Comparison of ENCODE assay signal across 32 cellular contexts in the genomic region with DNA sequence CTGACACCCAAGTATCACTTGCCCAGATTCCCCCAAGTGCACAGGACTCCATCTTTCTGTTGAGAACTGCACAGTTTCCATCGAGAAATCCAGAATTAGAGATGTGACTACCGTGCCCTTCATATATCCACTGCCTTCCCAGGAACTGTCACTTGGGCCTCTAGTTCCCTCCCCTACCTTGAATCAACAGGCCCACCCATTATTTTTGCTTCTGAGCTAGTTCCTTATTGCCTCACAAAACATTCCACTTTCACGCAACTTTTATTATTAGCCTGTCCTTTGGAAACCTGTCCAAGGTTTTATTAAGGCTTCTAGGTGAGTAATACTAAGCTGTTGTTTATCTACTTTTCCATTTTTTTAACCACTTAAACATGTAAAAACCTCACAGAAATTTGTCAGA.
"Had no signal": no experiment of that assay in that cellular context is flagged by ENCODE, and none has a peak within 500 bp of the region (broad histone marks: within the 10 kb centered on the region; RNA-seq: fewer than 3 reads in every experiment).

No MANE protein-coding gene starts in this region.

- H3K27me3 ChIP-seq: left lung, neural progenitor cell, ovary, stomach, testis, thyroid gland, transverse colon, upper lobe of left lung, vagina had no signal

- H3K9me3 ChIP-seq: heart left ventricle, left lung, lower lobe of right lung, neutrophil, ovary, prostate gland, stomach, testis, thyroid gland, transverse colon, upper lobe of left lung, vagina had no signal

- ATAC-seq: heart left ventricle; left cardiac atrium; left lung; lower lobe of right lung; natural killer cell; right cardiac atrium; sciatic nerve; stimulated activated naive B cell treated with anti-CD40 and anti-IgM and Interleukin-4, amounts not matched to agents 10 μg/mL and 1 μg/mL and 100 μg/mL, for 72 hours; stimulated activated naive CD8-positive, alpha-beta T cell treated with anti-CD3 and anti-CD28 coated beads, Interleukin-15, Interleukin-2, amounts not matched to agents 100 U/mL and 50 U/mL, for 24 hours had no signal

- H3K9ac ChIP-seq: neural progenitor cell had no signal

- H3K4me3 ChIP-seq: heart left ventricle, left lung, lower lobe of right lung, neural progenitor cell, ovary, prostate gland, smooth muscle cell, stomach, testis, thyroid gland, transverse colon, upper lobe of left lung, vagina had no signal

- H3K4me2 ChIP-seq: neural progenitor cell, smooth muscle cell had no signal

- H2AFZ ChIP-seq: neural progenitor cell had no signal

- H3K4me1 ChIP-seq: heart left ventricle, left lung, lower lobe of right lung, prostate gland, thyroid gland, upper lobe of left lung, vagina had no signal

- H3K36me3 ChIP-seq: heart left ventricle, left lung, lower lobe of right lung, neural progenitor cell, neutrophil, ovary, prostate gland, stomach, thyroid gland, transverse colon, upper lobe of left lung, vagina had no signal

- FAIRE-seq: keratinocyte had no signal

- DNase-seq: heart left ventricle; kidney glomerular epithelial cell; left cardiac atrium; left lung; lower lobe of right lung; mammary epithelial cell; mesenchymal stem cell; naive B cell; natural killer cell; nephron progenitor cell; occipital lobe; ovary; posterior cingulate gyrus; retina; right cardiac atrium; stimulated activated CD4-positive, alpha-beta T cell treated with anti-CD3 and anti-CD28 coated beads, Interleukin-15, amount 100 ng/mL, for 24 hours; stimulated activated CD4-positive, alpha-beta T cell treated with anti-CD3 and anti-CD28 coated beads, Interleukin-2, amount 100 ng/mL, for 24 hours; stimulated activated CD4-positive, alpha-beta T cell treated with anti-CD3 and anti-CD28 coated beads, Interleukin-4, amount 100 ng/mL, for 1 hour; stimulated activated naive B cell treated with anti-CD40 and anti-IgM and Interleukin-4, amounts not matched to agents 10 μg/mL and 1 μg/mL and 100 μg/mL, for 72 hours; stimulated activated naive CD8-positive, alpha-beta T cell treated with anti-CD3 and anti-CD28 coated beads, Interleukin-15, Interleukin-2, amounts not matched to agents 100 U/mL and 50 U/mL, for 24 hours; stomach; testis; thyroid gland; transverse colon; upper lobe of left lung had no signal

- H3K27ac ChIP-seq: heart left ventricle, left lung, lower lobe of right lung, neural progenitor cell, neutrophil, ovary, stomach, testis, thyroid gland, transverse colon, upper lobe of left lung, vagina had no signal
